Comparison of ENCODE assay signal across 5 cellular contexts in the genomic region with DNA sequence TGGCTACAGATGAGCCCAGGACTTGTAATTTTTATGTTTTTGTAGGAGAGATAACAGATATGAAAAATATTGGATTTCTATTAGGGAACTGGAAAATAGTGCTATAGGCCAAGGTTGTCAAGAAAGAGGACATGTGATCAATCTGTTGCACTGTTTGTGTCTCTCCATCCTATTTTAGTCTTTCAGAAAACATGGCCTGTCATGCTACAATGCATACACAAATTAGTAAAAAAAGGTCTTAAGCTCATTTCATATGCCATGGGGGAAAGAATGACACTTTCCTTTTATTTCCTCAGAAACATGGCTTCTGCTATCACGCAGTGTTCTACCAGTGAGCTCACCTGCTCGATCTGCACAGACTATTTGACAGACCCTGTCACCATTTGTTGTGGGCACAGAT. TPM values are rescaled to one million over a fixed set of nuclear protein-coding genes. Genes with fewer than 3 reads are reported as not detected.
"Had no signal": no experiment of that assay in that cellular context is flagged by ENCODE, and none has a peak within 500 bp of the region (broad histone marks: within the 10 kb centered on the region; RNA-seq: fewer than 3 reads in every experiment).

A gene with protein sequence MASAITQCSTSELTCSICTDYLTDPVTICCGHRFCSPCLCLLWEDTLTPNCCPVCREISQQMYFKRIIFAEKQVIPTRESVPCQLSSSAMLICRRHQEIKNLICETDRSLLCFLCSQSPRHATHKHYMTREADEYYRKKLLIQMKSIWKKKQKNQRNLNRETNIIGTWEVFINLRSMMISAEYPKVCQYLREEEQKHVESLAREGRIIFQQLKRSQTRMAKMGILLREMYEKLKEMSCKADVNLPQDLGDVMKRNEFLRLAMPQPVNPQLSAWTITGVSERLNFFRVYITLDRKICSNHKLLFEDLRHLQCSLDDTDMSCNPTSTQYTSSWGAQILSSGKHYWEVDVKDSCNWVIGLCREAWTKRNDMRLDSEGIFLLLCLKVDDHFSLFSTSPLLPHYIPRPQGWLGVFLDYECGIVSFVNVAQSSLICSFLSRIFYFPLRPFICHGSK (plus strand): TSS at position 301 of the 400 bp plus-strand sequence. CDS start 0 bp downstream, at position 301.

RNA-seq across cellular contexts. Expression of the gene that starts here (rescaled TPM):
- total RNA-seq: HepG2, HT-29, HT1080, IMR-90, K562 had no signal
